33 cellular contexts compared by ENCODE assay signal in the genomic region with DNA sequence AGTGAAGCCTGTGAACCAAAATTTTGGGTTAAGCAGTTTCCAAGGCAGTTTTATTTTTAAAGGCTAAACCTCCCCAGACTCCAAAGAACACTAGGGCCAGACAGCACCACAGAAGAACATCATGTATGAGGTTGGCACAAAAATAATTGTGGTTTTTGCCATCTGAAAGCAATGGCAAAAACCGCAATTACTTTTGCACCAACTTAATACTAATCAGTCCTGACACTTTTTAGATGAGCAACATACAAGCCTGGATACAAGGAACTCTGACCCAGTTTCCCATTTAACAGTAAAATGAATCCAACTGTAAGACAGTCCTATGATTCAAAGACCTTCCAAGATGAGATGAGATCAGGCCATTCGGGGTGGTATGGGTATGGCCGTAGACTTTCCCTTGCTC. TPM values are rescaled to one million over a fixed set of nuclear protein-coding genes. Genes with fewer than 3 reads are reported as not detected.
"Had no signal": no experiment of that assay in that cellular context is flagged by ENCODE, and none has a peak within 500 bp of the region (broad histone marks: within the 10 kb centered on the region; RNA-seq: fewer than 3 reads in every experiment).

No MANE protein-coding gene starts in this region.

- H3K4me1 ChIP-seq: adrenal gland, ascending aorta, body of pancreas, breast epithelium had no signal

- FAIRE-seq: astrocyte, bronchial epithelial cell had no signal

- ATAC-seq: activated naive CD4-positive, alpha-beta T cell treated with anti-CD3 and anti-CD28 coated beads, Interleukin-2, amount 50 U/mL, for 72 hours; activated naive CD8-positive, alpha-beta T cell treated with anti-CD3 and anti-CD28 coated beads, Interleukin-2, amount 50 U/mL, for 24 hours; activated T-cell treated with anti-CD3 and anti-CD28 coated beads, Interleukin-2, amount 50 U/mL, for 4 hours; activated T-cell treated with anti-CD3 and anti-CD28 coated beads, Interleukin-2, amount 50 U/mL, for 72 hours; activated T-helper 17 cell treated with anti-CD3 and anti-CD28 coated beads, Interleukin-2, amount 50 U/mL, for 72 hours; body of pancreas had no signal

- DNase-seq: activated effector memory CD4-positive, alpha-beta T cell treated with anti-CD3 and anti-CD28 coated beads, Interleukin-2, amount 50 U/mL, for 16 hours; activated effector memory CD4-positive, alpha-beta T cell treated with Interleukin-2 at 50 U/mL for 16 hours; activated gamma-delta T cell; activated gamma-delta T cell treated with Interleukin-2 at 50 U/mL for 16 hours; activated naive CD4-positive, alpha-beta T cell; activated naive CD4-positive, alpha-beta T cell treated with anti-CD3 and anti-CD28 coated beads for 36 hours; activated naive CD4-positive, alpha-beta T cell treated with anti-CD3 and anti-CD28 coated beads, Interleukin-2, amount 10 ng/mL, durations not matched to agents 7 days and 5 days; activated naive CD4-positive, alpha-beta T cell treated with anti-CD3 and anti-CD28 coated beads, Interleukin-2, amount 50 U/mL, for 16 hours; activated naive CD4-positive, alpha-beta T cell treated with Interleukin-2 at 50 U/mL for 16 hours; activated naive CD8-positive, alpha-beta T cell treated with anti-CD3 and anti-CD28 coated beads for 36 hours; activated naive CD8-positive, alpha-beta T cell treated with anti-CD3 and anti-CD28 coated beads, Interleukin-2, amount 10 ng/mL, durations not matched to agents 7 days and 5 days; activated naive CD8-positive, alpha-beta T cell treated with anti-CD3 and anti-CD28 coated beads, Interleukin-2, amount 50 U/mL, for 24 hours; activated T-cell treated with anti-CD3 and anti-CD28 coated beads, Interleukin-2, amount 50 U/mL, for 24 hours; activated T-cell treated with anti-CD3 and anti-CD28 coated beads, Interleukin-2, amount 50 U/mL, for 4 hours; activated T-cell treated with anti-CD3 and anti-CD28 coated beads, Interleukin-2, amount 50 U/mL, for 48 hours; activated T-cell treated with anti-CD3 and anti-CD28 coated beads, Interleukin-2, amount 50 U/mL, for 72 hours; adrenal gland; amniotic stem cell; amygdala; anterior cingulate cortex; aorta; body of pancreas; brain microvascular endothelial cell; caudate nucleus; central memory CD4-positive, alpha-beta T cell; cerebellar nuclear complex had no signal

- H3K27ac ChIP-seq: adrenal gland, ascending aorta, body of pancreas, brain microvascular endothelial cell, breast epithelium, cardiac muscle cell had no signal

- H3K27me3 ChIP-seq: adrenal gland, ascending aorta, body of pancreas, brain microvascular endothelial cell, breast epithelium, cardiac muscle cell had no signal

- H3K4me3 ChIP-seq: adrenal gland, ascending aorta, body of pancreas, breast epithelium, cardiac muscle cell had no signal

- H3K36me3 ChIP-seq: adrenal gland, ascending aorta, brain microvascular endothelial cell, breast epithelium, cardiac muscle cell had no signal

- H3K9me3 ChIP-seq: adrenal gland, ascending aorta, body of pancreas, breast epithelium had no signal

RNA-seq across cellular contexts. Expression of gene CNIH3, which starts 46.8 kb away (rescaled TPM):
- total RNA-seq: ascending aorta had no signal
